ENCODE assay signal across 8 cellular contexts in the genomic region with DNA sequence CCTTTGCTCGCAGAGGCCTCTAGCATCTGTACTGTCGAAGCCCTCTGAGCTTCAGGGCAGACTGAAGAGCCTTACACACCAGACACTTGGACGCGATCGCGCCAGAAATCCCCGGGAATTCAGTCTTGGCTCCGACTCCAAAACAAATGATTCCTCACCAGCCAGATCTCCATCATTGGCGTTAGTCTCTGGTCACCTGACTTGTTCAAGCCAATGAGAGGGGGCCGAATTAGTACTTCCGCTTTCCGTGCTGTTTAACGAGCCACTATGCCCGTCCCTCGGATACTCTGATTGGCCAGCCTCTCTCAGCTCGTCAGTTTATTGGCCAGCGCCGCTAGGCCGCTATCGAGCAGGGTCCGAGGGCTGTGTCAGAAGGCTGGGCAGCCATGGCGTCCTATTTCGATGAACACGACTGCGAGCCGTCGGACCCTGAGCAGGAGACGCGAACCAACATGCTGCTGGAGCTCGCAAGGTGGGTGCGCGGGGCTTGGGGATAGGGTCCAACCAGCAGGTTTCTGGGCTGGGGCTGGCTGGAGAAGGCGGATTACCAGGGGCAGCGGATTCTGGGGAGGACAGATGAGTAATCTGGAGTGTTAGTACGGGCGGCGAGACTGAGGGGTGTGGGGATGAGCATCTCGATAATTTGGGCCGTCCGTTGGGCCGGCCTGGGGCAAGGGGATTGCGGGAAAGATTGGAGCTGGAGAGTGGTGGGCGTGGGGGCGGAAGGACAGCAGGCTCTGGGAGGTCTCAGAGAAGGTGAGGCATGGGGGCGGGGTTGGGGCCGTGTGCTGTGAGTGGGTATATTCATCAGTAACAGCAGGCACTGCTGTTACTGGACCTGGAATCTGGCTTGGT.
DNase-seq lines count a peak whose midpoint lies in the region; ATAC-seq, FAIRE-seq and TF ChIP-seq lines count a peak whose summit lies in the region.

A gene with protein sequence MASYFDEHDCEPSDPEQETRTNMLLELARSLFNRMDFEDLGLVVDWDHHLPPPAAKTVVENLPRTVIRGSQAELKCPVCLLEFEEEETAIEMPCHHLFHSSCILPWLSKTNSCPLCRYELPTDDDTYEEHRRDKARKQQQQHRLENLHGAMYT (plus strand): TSS at position 368 of the 855 bp plus-strand sequence. CDS start 19 bp downstream, at position 387.

- peak; percentile 96 for DNase-seq in AG09319 (ENCODE audit: extremely low read depth, low read depth)
- peak; percentile 98 for DNase-seq in NCI-H446 treated with DMSO at 0.1 percent for 48 hours (lab: John Stamatoyannopoulos, UW)
- DNase-seq in cerebellar cortex (ENCODE audit: low spot score), result peak; percentile 100
- peak; percentile 80 for DNase-seq in stimulated activated CD4-positive, alpha-beta T cell treated with anti-CD3 and anti-CD28 coated beads, Interleukin-12 subunit alpha, Interleukin-12 subunit beta, amount 100 ng/mL, for 4 hours

- ATAC-seq in GM19035 (IDR thresholded peaks at IDR 0.05; ENCODE audit: unreplicated experiment) (peak; percentile 98), HG03354 (IDR thresholded peaks at IDR 0.05; ENCODE audit: poor library complexity, severe bottlenecking, unreplicated experiment) (peak; percentile 99)
- peak; percentile 100 for ATAC-seq in activated CD4-positive, CD25-positive, alpha-beta regulatory T cell treated with anti-CD3 and anti-CD28 coated beads, Interleukin-2, amount 50 U/mL, for 24 hours

- no peak for TF ChIP-seq CTCF in AG09319 (IDR thresholded peaks at IDR 0.05; ENCODE audit: low read depth, low read length)

- peak; percentile 98 for FAIRE-seq in islet of Langerhans (lab: Jason Lieb, UNC)

Comparison
In these comparisons a context has a peak if more than half of its experiments do, and no peak if none do; other contexts are left out.
1. Peak in every context shown above with its lines: DNase-seq and ATAC-seq.